17 cellular contexts compared by ENCODE assay signal in genomic region chr3:46599590-46599989, GRCh38. TPM values are rescaled to one million over a fixed set of nuclear protein-coding genes. Genes with fewer than 3 reads are reported as not detected.
DNase-seq lines count a peak whose midpoint lies in the region; ATAC-seq and TF ChIP-seq lines count a peak whose summit lies in the region.
"Had no signal": no experiment of that assay in that cellular context is flagged by ENCODE, and none has a peak within 500 bp of the region (broad histone marks: within the 10 kb centered on the region; RNA-seq: fewer than 3 reads in every experiment).

No MANE protein-coding gene starts in this region.

- H3K4me1 ChIP-seq in NT2/D1 (ENCODE audit: insufficient read depth, insufficient read length) (peaks cover 4% of the 10 kb centered on the region), iPS DF 6.9 (ENCODE audit: control insufficient read depth, insufficient read depth, low read length) (peaks cover 10% of the 10 kb centered on the region; the same call in 1 of the 2 replicates)
- H3K4me1 ChIP-seq: Caco-2 had no signal

- H3K9ac ChIP-seq in NT2/D1 (ENCODE audit: insufficient read length, low read depth): peak overlapping the region; percentile 39
- H3K9ac ChIP-seq: KMS-11 had no signal

- CTCF ChIA-PET in Calu3 (lab: Charles Lee): no interaction called here

- WGBS in iPS DF 6.9 (ENCODE audit: insufficient coverage, insufficient read length): no CpG with 5 or more reads among the region's 5 CpGs

- H3K9me3 ChIP-seq in NT2/D1 (ENCODE audit: insufficient read depth, low read length): no peaks in the 10 kb centered on the region
- no peaks in the 10 kb centered on the region for H3K9me3 ChIP-seq in iPS DF 6.9 (ENCODE audit: control insufficient read depth, insufficient read depth, low read length)
- H3K9me3 ChIP-seq: Caco-2 had no signal

- H3K27me3 Mint-ChIP-seq in Calu3 (ENCODE audit: unreplicated experiment): peaks cover 13% of the 10 kb centered on the region

- H3K4me1 Mint-ChIP-seq in Calu3 (ENCODE audit: low read depth, unreplicated experiment): no peaks in the 10 kb centered on the region
- H3K4me1 Mint-ChIP-seq: CD8-positive, alpha-beta memory T cell had no signal

- H3K27ac ChIP-seq in iPS DF 6.9 (ENCODE audit: low read length): peak overlapping the region; percentile 17
- H3K27ac ChIP-seq: 22Rv1, KMS-11 had no signal

- no peaks in the 10 kb centered on the region for H3K36me3 Mint-ChIP-seq in Calu3 (ENCODE audit: insufficient read depth, unreplicated experiment)
- H3K36me3 Mint-ChIP-seq: CD8-positive, alpha-beta memory T cell had no signal

- H3K4me3 Mint-ChIP-seq in Calu3 (ENCODE audit: low read depth, unreplicated experiment): no peak overlapping the region
- H3K4me3 Mint-ChIP-seq: CD8-positive, alpha-beta memory T cell had no signal

- no peak for TF ChIP-seq CTCF in Calu3 (IDR thresholded peaks at IDR 0.05; ENCODE audit: unreplicated experiment)

- H3K4me3 ChIP-seq in NT2/D1 (ENCODE audit: insufficient read length, low read depth) (no peak overlapping the region), iPS DF 6.9 (ENCODE audit: low read length) (no peak overlapping the region)

- no TSS peak for BruUV-seq in Calu3 (replicated peaks; lab: Mats Ljungman, UMichigan)

- H3K36me3 ChIP-seq in NT2/D1 (ENCODE audit: insufficient read depth, insufficient read length, low read length) (no peaks in the 10 kb centered on the region), iPS DF 6.9 (ENCODE audit: control insufficient read depth, insufficient read depth, low read length) (no peaks in the 10 kb centered on the region)

- DNase-seq in activated effector memory CD4-positive, alpha-beta T cell treated with anti-CD3 and anti-CD28 coated beads, Interleukin-2, amount 50 U/mL, for 16 hours: peak; percentile 4
- no peak for DNase-seq in activated effector memory CD4-positive, alpha-beta T cell treated with Interleukin-2 at 50 U/mL for 16 hours
- DNase-seq in NT2/D1 (ENCODE audit: low read depth, low spot score) (peak; percentile 67), iPS DF 6.9 (ENCODE audit: low read depth, low spot score) (no peak), Calu3 (no peak), C1 segment of cervical spinal cord (lab: John Stamatoyannopoulos, UW) (no peak)
- DNase-seq: Caco-2; CD8-positive, alpha-beta memory T cell; DMS53; GF-D8 had no signal

- no peak overlapping the region for H3K27ac Mint-ChIP-seq in Calu3 (ENCODE audit: unreplicated experiment)

- no peak for ATAC-seq in GM21619 (IDR thresholded peaks at IDR 0.05; ENCODE audit: unreplicated experiment)
- ATAC-seq in GM19035 (IDR thresholded peaks at IDR 0.05; ENCODE audit: unreplicated experiment): no peak
- ATAC-seq: HepG2 had no signal

- no peaks in the 10 kb centered on the region for H3K9me3 Mint-ChIP-seq in Calu3 (ENCODE audit: low read depth, unreplicated experiment)
- H3K9me3 Mint-ChIP-seq: CD8-positive, alpha-beta memory T cell had no signal

- intact Hi-C loops in Calu3 (cut with micrococcal nuclease; ENCODE audit: unreplicated experiment): no loop called here

- H3K27me3 ChIP-seq in NT2/D1 (ENCODE audit: insufficient read depth, insufficient read length) (no peaks in the 10 kb centered on the region), iPS DF 6.9 (ENCODE audit: control insufficient read depth, insufficient read depth, low read length) (no peaks in the 10 kb centered on the region)

RNA-seq across cellular contexts. Expression of gene FAM240A, which starts 12.7 kb away (rescaled TPM):
- not detected in 2 replicates for total RNA-seq in Calu3 (2022)
- total RNA-seq: A673; Caco-2; CD8-positive, alpha-beta memory T cell; H4; HepG2 had no signal

RNA-seq across cellular contexts. Expression of gene LRRC2, which starts 33.5 kb away (rescaled TPM):
- total RNA-seq in Calu3 (2022): not detected in 2 replicates

Comparison
In these comparisons a context has a peak if more than half of its experiments do, and no peak if none do; other contexts are left out.
1. DNase-seq: peak in activated effector memory CD4-positive, alpha-beta T cell treated with anti-CD3 and anti-CD28 coated beads, Interleukin-2, amount 50 U/mL, for 16 hours (single experiment) and NT2/D1 (single experiment); none in activated effector memory CD4-positive, alpha-beta T cell treated with Interleukin-2 at 50 U/mL for 16 hours (single experiment), iPS DF 6.9 (single experiment), Calu3 (single experiment) and C1 segment of cervical spinal cord (0 of 14).